ENCODE assay signal across 9 cellular contexts in the genomic region with DNA sequence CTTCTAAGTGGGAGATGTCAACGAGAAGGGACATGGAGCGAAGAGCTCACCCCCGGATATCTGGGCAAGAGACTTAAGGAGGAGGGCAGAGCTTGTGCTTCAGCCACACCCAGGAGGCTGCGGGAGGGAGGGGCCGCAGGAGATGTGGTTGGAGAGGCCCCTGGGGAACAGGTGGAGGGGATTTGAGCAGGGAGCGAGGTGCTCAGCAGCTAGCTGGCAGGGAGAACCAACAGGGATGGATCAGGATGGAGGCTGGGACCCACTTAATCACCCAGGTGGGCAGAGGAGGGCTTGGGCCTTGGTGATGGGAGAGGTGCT.
DNase-seq lines count a peak whose midpoint lies in the region; ATAC-seq and TF ChIP-seq lines count a peak whose summit lies in the region.
"Had no signal": no experiment of that assay in that cellular context is flagged by ENCODE, and none has a peak within 500 bp of the region (broad histone marks: within the 10 kb centered on the region; RNA-seq: fewer than 3 reads in every experiment).

No MANE protein-coding gene starts in this region.

- peaks cover 4% of the 10 kb centered on the region for H3K79me2 ChIP-seq in hepatocyte

- H3K36me3 ChIP-seq in Caco-2 (ENCODE audit: control insufficient read depth, insufficient read depth, low read length), result no peaks in the 10 kb centered on the region
- no peaks in the 10 kb centered on the region for H3K36me3 ChIP-seq in SJSA1
- no peaks in the 10 kb centered on the region for H3K36me3 ChIP-seq in hepatocyte (replicated peaks; ENCODE audit: insufficient read depth, low read depth)
- no peaks in the 10 kb centered on the region for H3K36me3 ChIP-seq in aorta (ENCODE audit: control insufficient read depth in 1 of 2, insufficient read depth in 2 of 2, low read length in 1 of 2)

- H3K4me1 ChIP-seq in Caco-2 (peaks cover 28% of the 10 kb centered on the region), SJSA1 (replicated peaks) (peaks cover 28% of the 10 kb centered on the region), hepatocyte (ENCODE audit: insufficient read depth) (peaks cover 31% of the 10 kb centered on the region), aorta (ENCODE audit: control insufficient read depth in 1 of 2, insufficient read depth in 2 of 2, low read length in 2 of 2) (no peaks in the 10 kb centered on the region)

- CTCF ChIA-PET in Caco-2 (lab: Charles Lee), result no interaction called here

- no peak for DNase-seq in Caco-2
- no peak for DNase-seq in SJSA1 (ENCODE audit: low read depth in 1 of 2, low spot score in 2 of 2)
- DNase-seq in hepatocyte (ENCODE audit: low spot score), result no peak
- no peak for DNase-seq in type B pancreatic cell (ENCODE audit: extremely low spot score, unreplicated experiment)
- no peak for DNase-seq in NK-92 (lab: John Stamatoyannopoulos, UW; ENCODE audit: unreplicated experiment)
- DNase-seq in aorta, result no peak

- H3K27me3 Mint-ChIP-seq in Caco-2 (ENCODE audit: insufficient read depth, unreplicated experiment) (no peaks in the 10 kb centered on the region), type B pancreatic cell (no peaks in the 10 kb centered on the region)

- H2AFZ ChIP-seq in hepatocyte, result no peak overlapping the region

- POLR2A ChIA-PET in Caco-2 (lab: Charles Lee), result no interaction called here

- H3K27ac Mint-ChIP-seq in Caco-2 (ENCODE audit: unreplicated experiment) (peak overlapping the region; percentile 94), type B pancreatic cell (peak overlapping the region; percentile 89)

- H3K36me3 Mint-ChIP-seq in Caco-2 (ENCODE audit: insufficient read depth, unreplicated experiment) (no peaks in the 10 kb centered on the region), type B pancreatic cell (peaks cover 4% of the 10 kb centered on the region)

- BruUV-seq in Caco-2 (replicated peaks; lab: Mats Ljungman, UMichigan), result TSS peak; percentile 21

- no peak for TF ChIP-seq CTCF in Caco-2 (IDR thresholded peaks at IDR 0.05; ENCODE audit: insufficient read depth in 1 of 2, low read depth in 1 of 2, low read length in 1 of 2, severe bottlenecking in 1 of 2, unreplicated experiment in 1 of 2)
- no peak for TF ChIP-seq CTCF in hepatocyte (IDR thresholded peaks at IDR 0.05; ENCODE audit: poor library complexity)
- no peak for TF ChIP-seq CTCF in type B pancreatic cell (conservative IDR thresholded peaks at IDR 0.05)

- no peaks in the 10 kb centered on the region for H4K20me1 ChIP-seq in hepatocyte (ENCODE audit: insufficient read depth, poor library complexity, severe bottlenecking)

- peak overlapping the region; percentile 39 for H3K4me3 Mint-ChIP-seq in Caco-2 (ENCODE audit: unreplicated experiment)
- no peak overlapping the region for H3K4me3 Mint-ChIP-seq in type B pancreatic cell

- H3K27ac ChIP-seq in SJSA1, result peak overlapping the region; percentile 34; the same call in 1 of the 2 replicates
- peak overlapping the region; percentile 94 for H3K27ac ChIP-seq in hepatocyte
- H3K27ac ChIP-seq in aorta (ENCODE audit: low read depth in 1 of 2, low read length in 2 of 2), result no peak overlapping the region

- no peak overlapping the region for H3K4me3 ChIP-seq in Caco-2 (ENCODE audit: low read depth, low read length)
- no peak overlapping the region for H3K4me3 ChIP-seq in SJSA1
- no peak overlapping the region for H3K4me3 ChIP-seq in hepatocyte
- H3K4me3 ChIP-seq in aorta (ENCODE audit: low read length in 2 of 2), result no peak overlapping the region

- ATAC-seq in GM21737 (IDR thresholded peaks at IDR 0.05; ENCODE audit: unreplicated experiment), result peak; percentile 7
- ATAC-seq in aorta (ENCODE audit: low FRiP score), result no peak
- ATAC-seq in HG03139 (IDR thresholded peaks at IDR 0.05; ENCODE audit: unreplicated experiment), result no peak
- ATAC-seq: HCT116 had no signal

- H3K27me3 ChIP-seq in Caco-2 (replicated peaks; ENCODE audit: control insufficient read depth, insufficient read depth, low read length), result no peaks in the 10 kb centered on the region
- no peaks in the 10 kb centered on the region for H3K27me3 ChIP-seq in SJSA1 (replicated peaks)
- H3K27me3 ChIP-seq in hepatocyte, result no peaks in the 10 kb centered on the region
- no peaks in the 10 kb centered on the region for H3K27me3 ChIP-seq in aorta (ENCODE audit: control insufficient read depth in 1 of 2, insufficient read depth in 2 of 2, low read length in 1 of 2)

- peaks cover 6% of the 10 kb centered on the region for H3K4me1 Mint-ChIP-seq in Caco-2 (ENCODE audit: low read depth, unreplicated experiment)
- H3K4me1 Mint-ChIP-seq in type B pancreatic cell (ENCODE audit: unreplicated experiment), result peaks cover 38% of the 10 kb centered on the region

- no peaks in the 10 kb centered on the region for H3K9me2 ChIP-seq in hepatocyte (replicated peaks; ENCODE audit: insufficient read depth)

- peak overlapping the region; percentile 26 for H3K4me2 ChIP-seq in hepatocyte

- no peaks in the 10 kb centered on the region for H3K9me3 ChIP-seq in Caco-2
- H3K9me3 ChIP-seq in SJSA1 (replicated peaks), result no peaks in the 10 kb centered on the region
- H3K9me3 ChIP-seq in hepatocyte (ENCODE audit: low read depth), result no peaks in the 10 kb centered on the region
- no peaks in the 10 kb centered on the region for H3K9me3 ChIP-seq in aorta (ENCODE audit: control insufficient read depth, low read length)

- H3K9me3 Mint-ChIP-seq in Caco-2 (ENCODE audit: unreplicated experiment) (no peaks in the 10 kb centered on the region), type B pancreatic cell (no peaks in the 10 kb centered on the region)

- WGBS in hepatocyte (ENCODE audit: low lambda C conversion rate, missing lambda C conversion rate), result 87% methylated on average over 6 of the region's 6 CpGs
- 92 to 93% methylated on average over 6 of the region's 6 CpGs for WGBS in aorta, 2 donors

- intact Hi-C loops in Caco-2 (cut with micrococcal nuclease; ENCODE audit: unreplicated experiment), result loop anchor here (2.0 kb wide), 1 partner anchor 159 kb away; no protein-coding TSS in a partner anchor
- intact Hi-C loops in aorta (cut with DNase I), result loop anchor here (5.0 kb wide), 1 partner anchor 52 kb away; no protein-coding TSS in a partner anchor

Comparison
In these comparisons a context has a peak if more than half of its experiments do, and no peak if none do; other contexts are left out.
1. H3K27ac ChIP-seq: peak in SJSA1 (single experiment) and hepatocyte (single experiment); none in aorta (0 of 2).